ENCODE assay signal across 8 cellular contexts in the genomic region with DNA sequence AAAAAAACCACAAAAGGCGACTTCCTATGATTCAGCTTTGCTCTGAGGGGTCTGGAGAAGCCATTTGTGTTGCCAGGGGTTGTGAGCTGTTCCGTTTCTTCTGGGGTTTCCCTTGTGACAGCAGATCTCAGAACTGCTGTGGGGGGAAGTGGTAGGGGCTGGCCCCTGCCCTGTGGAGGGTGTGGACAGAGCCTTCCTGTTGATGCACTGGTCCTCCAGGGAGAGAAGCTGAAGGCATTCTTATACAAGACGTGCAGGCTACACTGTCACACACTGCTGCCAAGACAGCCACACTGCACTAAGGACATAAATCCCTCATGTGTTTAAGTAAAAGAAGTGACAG. TPM values are rescaled to one million over a fixed set of nuclear protein-coding genes. Genes with fewer than 3 reads are reported as not detected.
A peak's percentile ranks its signal among the peaks of the same experiment; 100 is the strongest.
DNase-seq lines count a peak whose midpoint lies in the region; ATAC-seq and TF ChIP-seq lines count a peak whose summit lies in the region.

No MANE protein-coding gene starts in this region.

- WGBS in trophoblast cell (ENCODE audit: extremely low coverage, insufficient coverage, insufficient read length): no CpG with 5 or more reads among the region's 3 CpGs

- no peak overlapping the region for H4K8ac ChIP-seq in trophoblast cell (ENCODE audit: low read depth, low read length)

- H3K9me3 ChIP-seq in trophoblast cell (ENCODE audit: insufficient read depth, low read depth, low read length) (no peaks in the 10 kb centered on the region), MM.1S (replicated peaks; ENCODE audit: insufficient read depth, low read length) (no peaks in the 10 kb centered on the region)

- CTCF ChIA-PET in WTC11 (lab: Charles Lee): interaction anchor here (1.0 to 1.4 kb wide), 2 partner anchors 42 to 81 kb away, joined by 4 read pairs; no protein-coding TSS in a partner anchor

- peaks cover 28% of the 10 kb centered on the region for H3K4me1 Mint-ChIP-seq in activated T-cell treated with anti-CD3 and anti-CD28 coated beads, Interleukin-2, amount 50 U/mL, for 4 hours (ENCODE audit: low read depth)
- H3K4me1 Mint-ChIP-seq in WTC11: no peaks in the 10 kb centered on the region

- no peak overlapping the region for H2BK120ac ChIP-seq in trophoblast cell (ENCODE audit: insufficient read depth, low read length, poor library complexity)

- DNase-seq in EH (ENCODE audit: low read depth): peak; percentile 7
- DNase-seq in activated T-cell treated with anti-CD3 and anti-CD28 coated beads, Interleukin-2, amount 50 U/mL, for 4 hours: peak; percentile 25
- DNase-seq in trophoblast cell: peak; percentile 30 to 36
- no peak for DNase-seq in MM.1S
- DNase-seq in WTC11 (ENCODE audit: low spot score): no peak
- no peak for DNase-seq in HuH-7.5 (ENCODE audit: low spot score)

- no peaks in the 10 kb centered on the region for H3K36me3 ChIP-seq in trophoblast cell (ENCODE audit: control insufficient read depth in 1 of 2, insufficient read depth in 2 of 2, low read length in 2 of 2)
- H3K36me3 ChIP-seq in MM.1S (replicated peaks; ENCODE audit: insufficient read depth, low read length): no peaks in the 10 kb centered on the region

- POLR2A ChIA-PET in WTC11 (lab: Charles Lee): no interaction called here

- no peaks in the 10 kb centered on the region for H4K20me1 ChIP-seq in MM.1S (ENCODE audit: insufficient read depth, low read length)

- H3K9ac ChIP-seq in trophoblast cell (ENCODE audit: low read length) (no peak overlapping the region), MM.1S (ENCODE audit: low read length) (no peak overlapping the region)

- H3K4me3 ChIP-seq in trophoblast cell (ENCODE audit: low read depth, low read length): no peak overlapping the region
- no peak overlapping the region for H3K4me3 ChIP-seq in MM.1S (ENCODE audit: low read length)

- H3K9me3 Mint-ChIP-seq in activated T-cell treated with anti-CD3 and anti-CD28 coated beads, Interleukin-2, amount 50 U/mL, for 4 hours: no peaks in the 10 kb centered on the region
- H3K9me3 Mint-ChIP-seq in WTC11: no peaks in the 10 kb centered on the region

- H3K23ac ChIP-seq in trophoblast cell (ENCODE audit: low read length): no peak overlapping the region

- H2BK5ac ChIP-seq in trophoblast cell (ENCODE audit: low read depth, low read length, poor library complexity): no peak overlapping the region

- H3K4me1 ChIP-seq in trophoblast cell (ENCODE audit: control insufficient read depth in 1 of 2, insufficient read depth in 2 of 2, low read length in 2 of 2) (no peaks in the 10 kb centered on the region), MM.1S (ENCODE audit: low read length) (no peaks in the 10 kb centered on the region)

- H2AFZ ChIP-seq in trophoblast cell (ENCODE audit: insufficient read depth, low read length, poor library complexity): no peak overlapping the region
- no peak overlapping the region for H2AFZ ChIP-seq in MM.1S (ENCODE audit: low read length)

- H3K36me3 Mint-ChIP-seq in activated T-cell treated with anti-CD3 and anti-CD28 coated beads, Interleukin-2, amount 50 U/mL, for 4 hours (ENCODE audit: insufficient read depth): no peaks in the 10 kb centered on the region
- H3K36me3 Mint-ChIP-seq in WTC11: no peaks in the 10 kb centered on the region

- H3K27ac ChIP-seq in trophoblast cell (ENCODE audit: low read depth, low read length) (no peak overlapping the region), MM.1S (ENCODE audit: low read length) (no peak overlapping the region)

- H3K4me3 Mint-ChIP-seq in activated T-cell treated with anti-CD3 and anti-CD28 coated beads, Interleukin-2, amount 50 U/mL, for 4 hours: peak overlapping the region; percentile 32
- no peak overlapping the region for H3K4me3 Mint-ChIP-seq in WTC11

- H4K12ac ChIP-seq in trophoblast cell (ENCODE audit: low read depth, low read length): no peak overlapping the region

- TF ChIP-seq CTCF in MM.1S (IDR thresholded peaks at IDR 0.05; ENCODE audit: low read length): no peak
- TF ChIP-seq CTCF in WTC11 (IDR thresholded peaks at IDR 0.05): no peak

- H2BK12ac ChIP-seq in trophoblast cell (ENCODE audit: low read length): no peak overlapping the region

- H4K91ac ChIP-seq in trophoblast cell (ENCODE audit: low read depth, low read length): no peak overlapping the region

- H3K14ac ChIP-seq in trophoblast cell (ENCODE audit: low read length): no peak overlapping the region

- H3K4ac ChIP-seq in trophoblast cell (ENCODE audit: low read depth, low read length): no peak overlapping the region

- H2AK5ac ChIP-seq in trophoblast cell (ENCODE audit: low read length): no peak overlapping the region

- H3K27me3 Mint-ChIP-seq in activated T-cell treated with anti-CD3 and anti-CD28 coated beads, Interleukin-2, amount 50 U/mL, for 4 hours (ENCODE audit: low read depth): no peaks in the 10 kb centered on the region
- H3K27me3 Mint-ChIP-seq in WTC11 (ENCODE audit: low read depth): no peaks in the 10 kb centered on the region

- no peaks in the 10 kb centered on the region for H3K9me2 ChIP-seq in MM.1S (replicated peaks; ENCODE audit: insufficient read depth, low read length)

- H3F3A ChIP-seq in MM.1S (ENCODE audit: insufficient read depth, low read length): no peaks in the 10 kb centered on the region

- ATAC-seq in GM21381 (IDR thresholded peaks at IDR 0.05; ENCODE audit: unreplicated experiment): peak; percentile 78
- ATAC-seq in HG03575 (IDR thresholded peaks at IDR 0.05; ENCODE audit: extremely low read depth, insufficient number of reproducible peaks, low FRiP score, unreplicated experiment): peak; percentile 89
- peak; percentile 96 for ATAC-seq in activated T-cell treated with anti-CD3 and anti-CD28 coated beads, Interleukin-2, amount 50 U/mL, for 4 hours
- ATAC-seq in WTC11: no peak

- H3K79me2 ChIP-seq in trophoblast cell (ENCODE audit: control insufficient read depth, insufficient read depth, low read length, poor library complexity) (no peaks in the 10 kb centered on the region), MM.1S (ENCODE audit: low read length) (no peaks in the 10 kb centered on the region)

- H3K4me2 ChIP-seq in trophoblast cell (ENCODE audit: low read length) (no peak overlapping the region), MM.1S (ENCODE audit: low read depth, low read length) (no peak overlapping the region)

- H3K27me3 ChIP-seq in trophoblast cell (ENCODE audit: insufficient read depth, low read length) (no peaks in the 10 kb centered on the region), MM.1S (replicated peaks; ENCODE audit: insufficient read depth, low read length) (no peaks in the 10 kb centered on the region)

- no peaks in the 10 kb centered on the region for H3K79me1 ChIP-seq in trophoblast cell (ENCODE audit: low read length)

- H3K18ac ChIP-seq in trophoblast cell (ENCODE audit: low read length): no peak overlapping the region

- no peak overlapping the region for H3K27ac Mint-ChIP-seq in WTC11

TF ChIP-seq in WTC11, 78 proteins besides CTCF, POLR2A, EP300 and RAD21:
- TF ChIP-seq ZBTB21 (CRISPR knock-in tag; IDR thresholded peaks at IDR 0.05; ENCODE audit: borderline replicate concordance): no peak

RNA-seq across cellular contexts. Expression of a gene that starts 17.3 kb away (rescaled TPM):
- total RNA-seq in activated T-cell treated with anti-CD3 and anti-CD28 coated beads, Interleukin-2, amount 50 U/mL, for 4 hours: 10 to 100 TPM; 14.7 to 19.5 (median 15.5) TPM
- 7.8 and 7.9 TPM in 2 replicates for polyA plus RNA-seq in trophoblast cell (2013)
- total RNA-seq in WTC11 (2021): 5.1 to 5.7 TPM (median 5.2 TPM) in 3 replicates

RNA-seq across cellular contexts. Expression of a gene that starts 44.0 kb away (rescaled TPM):
- under 1 TPM; 0.13 to 0.41 (median 0.13) TPM for total RNA-seq in activated T-cell treated with anti-CD3 and anti-CD28 coated beads, Interleukin-2, amount 50 U/mL, for 4 hours
- polyA plus RNA-seq in trophoblast cell (2013): 0.03 and 0.04 TPM in 2 replicates
- 17.8 to 21.4 TPM (median 19.3 TPM) in 3 replicates for total RNA-seq in WTC11 (2021)

Comparison
In these comparisons a context has a peak if more than half of its experiments do, and no peak if none do; other contexts are left out.
1. DNase-seq: peak in EH (single experiment), activated T-cell treated with anti-CD3 and anti-CD28 coated beads, Interleukin-2, amount 50 U/mL, for 4 hours (single experiment) and trophoblast cell (2 of 2); none in MM.1S (single experiment), WTC11 (single experiment) and HuH-7.5 (single experiment).
2. RNA of a gene that starts 44.0 kb away (total RNA-seq): 17.8 to 21.4 TPM in WTC11; 0.13 to 0.41 TPM in activated T-cell treated with anti-CD3 and anti-CD28 coated beads, Interleukin-2, amount 50 U/mL, for 4 hours; every median in the first group is over 10 times any median in the second.